ENCODE assay signal across 25 cellular contexts in genomic region chr6:73049971-73050594, GRCh38.
DNase-seq lines count a peak whose midpoint lies in the region; ATAC-seq, FAIRE-seq and TF ChIP-seq lines count a peak whose summit lies in the region.
"Had no signal": no experiment of that assay in that cellular context is flagged by ENCODE, and none has a peak within 500 bp of the region (broad histone marks: within the 10 kb centered on the region; RNA-seq: fewer than 3 reads in every experiment).

No MANE protein-coding gene starts in this region.

- no peaks in the 10 kb centered on the region for H3K79me2 ChIP-seq in HepG2 (ENCODE audit: insufficient read depth, low read length)
- no peaks in the 10 kb centered on the region for H3K79me2 ChIP-seq in K562 (ENCODE audit: control insufficient read depth, insufficient read depth, low read length)

- TF ChIP-seq POLR2A in HepG2 (IDR thresholded peaks at IDR 0.05; ENCODE audit: insufficient read depth in 1 of 2, low read depth in 2 of 2, low read length in 2 of 2) (no peak), right lobe of liver (IDR thresholded peaks at IDR 0.05) (no peak), K562 (conservative IDR thresholded peaks at IDR 0.05) (no peak)

- no peak overlapping the region for H3K4me3 ChIP-seq in HepG2 (replicated peaks in 1 of 3; ENCODE audit: insufficient read depth in 1 of 3, low read depth in 2 of 3, low read length in 3 of 3)
- H3K4me3 ChIP-seq in right lobe of liver: no peak overlapping the region
- H3K4me3 ChIP-seq in A673 (ENCODE audit: low read depth, low read length, poor library complexity, severe bottlenecking): no peak overlapping the region
- H3K4me3 ChIP-seq in HEK293 (ENCODE audit: low read depth, low read length): no peak overlapping the region
- H3K4me3 ChIP-seq in K562: no peak overlapping the region
- H3K4me3 ChIP-seq in MG63: no peak overlapping the region
- H3K4me3 ChIP-seq: A549, BLaER1 had no signal

- TF ChIP-seq CTCF in HepG2 (CRISPR knock-in tag; IDR thresholded peaks at IDR 0.05) (no peak), right lobe of liver (IDR thresholded peaks at IDR 0.05) (no peak), A673 (conservative IDR thresholded peaks at IDR 0.05; ENCODE audit: low read depth, low read length) (no peak), HEK293 (tag by site-specific recombination; IDR thresholded peaks at IDR 0.05) (no peak), K562 (IDR thresholded peaks at IDR 0.05 in 2 of 3, conservative IDR thresholded peaks at IDR 0.05 in 1 of 3; ENCODE audit: insufficient read depth in 2 of 3, low read depth in 1 of 3, low read length in 3 of 3) (no peak)

- BruUV-seq in HepG2 (replicated peaks; lab: Mats Ljungman, UMichigan): no TSS peak
- BruUV-seq in A673 (replicated peaks; lab: Mats Ljungman, UMichigan): no TSS peak
- BruUV-seq in K562 (replicated peaks; lab: Mats Ljungman, UMichigan): no TSS peak

- no peak for DNase-seq in HepG2 (ENCODE audit: low spot score)
- no peak for DNase-seq in right lobe of liver
- peak; percentile 79 for DNase-seq in A673 (ENCODE audit: low spot score)
- DNase-seq in K562 (ENCODE audit: extremely low read depth in 1 of 4, low spot score in 3 of 4): no peak
- no peak for DNase-seq in MG63
- DNase-seq in CD1c-positive myeloid dendritic cell (ENCODE audit: extremely low spot score): no peak
- DNase-seq: ACHN; BE2C; C1 segment of cervical spinal cord; Caco-2; Calu3; CD4-positive, alpha-beta T cell; CD8-positive, alpha-beta T cell; DMS79 treated with DMSO at 0.1 percent for 48 hours; GF-D8 had no signal

- H3K9me1 ChIP-seq in K562 (ENCODE audit: control insufficient read depth, insufficient read depth, low read length): no peaks in the 10 kb centered on the region

- CTCF ChIA-PET in HepG2 (lab: Yijun Ruan, JAX; ENCODE audit: low intra/inter-chr PET ratio, low total read pairs): no interaction called here
- CTCF ChIA-PET in A673 (lab: Charles Lee): interaction anchor here (0.7 to 1.7 kb wide), 2 partner anchors 470 to 640 kb away, joined by 3 to 6 read pairs; no protein-coding TSS in a partner anchor
- CTCF ChIA-PET in HEK293 (lab: Yijun Ruan, JAX): no interaction called here
- CTCF ChIA-PET in K562 (lab: Yijun Ruan, JAX; ENCODE audit: low intra/inter-chr PET ratio): no interaction called here

- WGBS in HepG2 (ENCODE audit: low lambda C conversion rate): 15% methylated on average over 1 of the region's 1 CpG
- 63% methylated on average over 1 of the region's 1 CpG for WGBS in right lobe of liver (ENCODE audit: insufficient coverage, low coverage, low lambda C conversion rate, missing lambda C conversion rate)
- WGBS in K562 (ENCODE audit: insufficient coverage, low coverage, missing lambda C conversion rate): 59% methylated on average over 1 of the region's 1 CpG

- no peaks in the 10 kb centered on the region for H3K4me1 ChIP-seq in HepG2 (ENCODE audit: insufficient read depth, low read length)
- no peaks in the 10 kb centered on the region for H3K4me1 ChIP-seq in right lobe of liver
- peaks cover 38% of the 10 kb centered on the region for H3K4me1 ChIP-seq in A673 (ENCODE audit: insufficient read depth, low read length, poor library complexity, severe bottlenecking)
- no peaks in the 10 kb centered on the region for H3K4me1 ChIP-seq in HEK293 (ENCODE audit: control insufficient read depth, insufficient read depth, low read length)
- H3K4me1 ChIP-seq in K562 (replicated peaks in 1 of 2; ENCODE audit: control insufficient read depth in 2 of 2, insufficient read depth in 2 of 2, low read length in 2 of 2): no peaks in the 10 kb centered on the region
- H3K4me1 ChIP-seq: A549, BE2C, BLaER1, Caco-2 had no signal

- H3K27ac ChIP-seq in HepG2 (ENCODE audit: extremely low read length, insufficient read depth, low read length) (no peak overlapping the region), right lobe of liver (no peak overlapping the region), A673 (ENCODE audit: low read depth, low read length, poor library complexity, severe bottlenecking) (peak overlapping the region; percentile 77), HEK293 (ENCODE audit: extremely low read depth, low read depth, low read length) (no peak overlapping the region), K562 (ENCODE audit: extremely low read depth, low read depth, low read length) (no peak overlapping the region)
- H3K27ac ChIP-seq: 22Rv1, A549, BLaER1 had no signal

- H3K4me2 ChIP-seq in HepG2 (ENCODE audit: low read depth, low read length) (no peak overlapping the region), K562 (ENCODE audit: insufficient read depth, low read length) (no peak overlapping the region)
- H3K4me2 ChIP-seq: A549, BLaER1 had no signal

- H2AFZ ChIP-seq in HepG2 (ENCODE audit: low read length): no peak overlapping the region
- H2AFZ ChIP-seq in K562 (ENCODE audit: low read depth, low read length): no peak overlapping the region

- POLR2A ChIA-PET in HepG2 (lab: Yijun Ruan, JAX) (no interaction called here), A673 (lab: Charles Lee; ENCODE audit: low non-redundant PET) (interaction anchor here (0.6 kb wide), 1 partner anchor 486 kb away, joined by 4 read pairs; no protein-coding TSS in a partner anchor), HEK293 (lab: Yijun Ruan, JAX) (no interaction called here), K562 (lab: Yijun Ruan, JAX) (no interaction called here)

- FAIRE-seq in HepG2 (lab: Jason Lieb, UNC) (no peak), K562 (lab: Jason Lieb, UNC) (no peak)
- FAIRE-seq: A549, D721Med, G401.6, GM12891, GM18507, GM19239 had no signal

- H3K9me3 ChIP-seq in HepG2 (ENCODE audit: low read length): no peaks in the 10 kb centered on the region
- H3K9me3 ChIP-seq in right lobe of liver: no peaks in the 10 kb centered on the region
- H3K9me3 ChIP-seq in A673 (ENCODE audit: low read depth, low read length, poor library complexity, severe bottlenecking): no peaks in the 10 kb centered on the region
- H3K9me3 ChIP-seq in HEK293 (ENCODE audit: control insufficient read depth, insufficient read depth, low read depth, low read length): no peaks in the 10 kb centered on the region
- H3K9me3 ChIP-seq in K562 (replicated peaks; ENCODE audit: control insufficient read depth, insufficient read depth, low read depth, low read length): no peaks in the 10 kb centered on the region
- no peaks in the 10 kb centered on the region for H3K9me3 ChIP-seq in MG63
- H3K9me3 ChIP-seq: A549, BE2C, Caco-2 had no signal

- H3K27me3 ChIP-seq in HepG2 (ENCODE audit: control insufficient read depth in 1 of 2, insufficient read depth in 2 of 2, low read length in 2 of 2): no peaks in the 10 kb centered on the region
- no peaks in the 10 kb centered on the region for H3K27me3 ChIP-seq in right lobe of liver
- H3K27me3 ChIP-seq in A673 (replicated peaks; ENCODE audit: insufficient read depth, low read depth, low read length, poor library complexity): no peaks in the 10 kb centered on the region
- H3K27me3 ChIP-seq in K562 (ENCODE audit: control insufficient read depth in 2 of 2, insufficient read depth in 2 of 2, low read length in 2 of 2): no peaks in the 10 kb centered on the region
- no peaks in the 10 kb centered on the region for H3K27me3 ChIP-seq in MG63
- H3K27me3 ChIP-seq: BE2C, BLaER1 had no signal

- intact Hi-C loops in HepG2 (cut with micrococcal nuclease; ENCODE audit: unreplicated experiment) (no loop called here), right lobe of liver (cut with DNase I) (no loop called here), A673 (cut with micrococcal nuclease; ENCODE audit: unreplicated experiment) (loop anchor here (2.0 to 5.0 kb wide), 5 partner anchors 81 to 628 kb away; no protein-coding TSS in a partner anchor), K562 (cut with micrococcal nuclease) (no loop called here)

- H4K20me1 ChIP-seq in HepG2 (ENCODE audit: insufficient read depth, low read length) (no peaks in the 10 kb centered on the region), K562 (replicated peaks; ENCODE audit: control insufficient read depth, insufficient read depth, low read length) (no peaks in the 10 kb centered on the region)
- H4K20me1 ChIP-seq: BLaER1 had no signal

- no peak for TF ChIP-seq RAD21 in HepG2 (CRISPR knock-in tag; IDR thresholded peaks at IDR 0.05)
- no peak for TF ChIP-seq RAD21 in K562 (CRISPR knock-in tag; conservative IDR thresholded peaks at IDR 0.05 in 1 of 2, IDR thresholded peaks at IDR 0.05 in 1 of 2)

- ATAC-seq in HepG2 (no peak), right lobe of liver (no peak), K562 (no peak), HG03571 (IDR thresholded peaks at IDR 0.05; ENCODE audit: unreplicated experiment) (no peak)
- ATAC-seq: A549; CD8-positive, alpha-beta T cell had no signal

- no peak overlapping the region for H3K9ac ChIP-seq in HepG2 (ENCODE audit: insufficient read depth, low read depth, low read length)
- H3K9ac ChIP-seq in K562 (ENCODE audit: insufficient read depth in 1 of 2, low read depth in 2 of 2, low read length in 2 of 2): no peak overlapping the region
- H3K9ac ChIP-seq: BLaER1 had no signal

- in situ Hi-C loops in HepG2 (cut with HindIII; ENCODE audit: extremely low pct_ligation_motif_present, low pct_unique_long_range_greater_than_20kb): no loop called here
- in situ Hi-C loops in K562 (cut with MboI): no loop called here

- TF ChIP-seq EP300 in HepG2 (IDR thresholded peaks at IDR 0.05; ENCODE audit: low read depth in 2 of 2, low read length in 2 of 2) (no peak), HepG2 (CRISPR knock-in tag; IDR thresholded peaks at IDR 0.05; ENCODE audit: borderline replicate concordance) (no peak), K562 (IDR thresholded peaks at IDR 0.05; ENCODE audit: low read length) (no peak)

- H3K36me3 ChIP-seq in HepG2 (replicated peaks in 1 of 2; ENCODE audit: control insufficient read depth in 1 of 2, insufficient read depth in 2 of 2, low read length in 2 of 2) (no peaks in the 10 kb centered on the region), right lobe of liver (no peaks in the 10 kb centered on the region), A673 (ENCODE audit: insufficient read depth, low read length, poor library complexity, severe bottlenecking) (no peaks in the 10 kb centered on the region), HEK293 (ENCODE audit: control insufficient read depth in 2 of 2, insufficient read depth in 1 of 2, low read length in 2 of 2) (no peaks in the 10 kb centered on the region), K562 (ENCODE audit: control insufficient read depth, insufficient read depth, low read length) (no peaks in the 10 kb centered on the region), MG63 (peaks cover 3% of the 10 kb centered on the region; the same call in 1 of the 2 replicates)
- H3K36me3 ChIP-seq: BE2C had no signal

TF ChIP-seq in HepG2, 621 proteins besides CTCF, POLR2A, EP300 and RAD21:
- TF ChIP-seq MAFF (IDR thresholded peaks at IDR 0.05; ENCODE audit: low read depth, low read length): no peak
- TF ChIP-seq HNRNPK (IDR thresholded peaks at IDR 0.05; ENCODE audit: low read depth, low read length, poor library complexity, severe bottlenecking): peak; percentile 89

TF ChIP-seq in HEK293, 187 proteins besides CTCF, POLR2A, EP300 and RAD21 (continues in another document):
- TF ChIP-seq ZBTB21 (tag by site-specific recombination; IDR thresholded peaks at IDR 0.05): no peak
- peak; percentile 80 for TF ChIP-seq ZNF366 (tag by site-specific recombination; conservative IDR thresholded peaks at IDR 0.05)

TF ChIP-seq in K562, 482 proteins besides CTCF, POLR2A, EP300 and RAD21:
- TF ChIP-seq RHOXF2B (CRISPR knock-in tag; conservative IDR thresholded peaks at IDR 0.05) (no peak), PCBP2 (IDR thresholded peaks at IDR 0.05; ENCODE audit: low read depth, low read length, poor library complexity, severe bottlenecking) (peak; percentile 91)

Comparison
In these comparisons a context has a peak if more than half of its experiments do, and no peak if none do; other contexts are left out.
1. Of the 241 proteins assayed by ChIP-seq in both HepG2 and K562: peak only in HepG2: HNRNPK; only in K562: PCBP2; in both: none; in neither: 239.